ENCODE assay signal across 10 cellular contexts in genomic region chr18:47283476-47283875, GRCh38. TPM values are rescaled to one million over a fixed set of nuclear protein-coding genes. Genes with fewer than 3 reads are reported as not detected.
DNase-seq lines count a peak whose midpoint lies in the region; ATAC-seq and TF ChIP-seq lines count a peak whose summit lies in the region.
"Had no signal": no experiment of that assay in that cellular context is flagged by ENCODE, and none has a peak within 500 bp of the region (broad histone marks: within the 10 kb centered on the region; RNA-seq: fewer than 3 reads in every experiment).

No MANE protein-coding gene starts in this region.

- H3K27ac Mint-ChIP-seq in T-helper 2 cell treated with Interferon-gamma antibody and Interleukin-4, amounts not matched to agents 5 μg/mL and 100 μg/mL, for 36 hours: no peak overlapping the region
- H3K27ac Mint-ChIP-seq: stimulated activated naive B cell treated with anti-CD40 and anti-IgM and Interleukin-4, amounts not matched to agents 10 μg/mL and 1 μg/mL and 100 μg/mL, for 72 hours had no signal

- ATAC-seq in HG03439 (IDR thresholded peaks at IDR 0.05; ENCODE audit: unreplicated experiment): no peak
- ATAC-seq: stimulated activated naive B cell treated with anti-CD40 and anti-IgM and Interleukin-4, amounts not matched to agents 10 μg/mL and 1 μg/mL and 100 μg/mL, for 72 hours had no signal

- no peak overlapping the region for H3K9ac ChIP-seq in adipocyte (ENCODE audit: low read length)

- H3K27ac ChIP-seq in suprapubic skin: no peak overlapping the region

- TF ChIP-seq CTCF in LNCAP (IDR thresholded peaks at IDR 0.05) (peak; percentile 76), suprapubic skin (IDR thresholded peaks at IDR 0.05) (no peak)

- H3K36me3 Mint-ChIP-seq in T-helper 2 cell treated with Interferon-gamma antibody and Interleukin-4, amounts not matched to agents 5 μg/mL and 100 μg/mL, for 36 hours (ENCODE audit: low read depth): no peaks in the 10 kb centered on the region

- WGBS in suprapubic skin: 37% methylated on average over 5 of the region's 5 CpGs

- DNase-seq in GM03348 (ENCODE audit: low spot score) (peak; percentile 33), adipocyte (ENCODE audit: low read depth) (peak; percentile 17), myocyte (ENCODE audit: low read depth) (peak; percentile 27), suprapubic skin (ENCODE audit: low spot score in 2 of 2) (no peak)
- no peak for DNase-seq in effector CD8-positive, alpha-beta T cell (lab: John Stamatoyannopoulos, UW)
- no peak for DNase-seq in T-helper 2 cell treated with Interferon-gamma antibody and Interleukin-4, amounts not matched to agents 5 μg/mL and 100 μg/mL, for 36 hours (ENCODE audit: low spot score)
- DNase-seq: stimulated activated naive B cell treated with anti-CD40 and anti-IgM and Interleukin-4, amounts not matched to agents 10 μg/mL and 1 μg/mL and 100 μg/mL, for 72 hours had no signal

- TF ChIP-seq EP300 in suprapubic skin (IDR thresholded peaks at IDR 0.05): no peak

- no peaks in the 10 kb centered on the region for H3K36me3 ChIP-seq in adipocyte (ENCODE audit: control insufficient read depth, insufficient read depth, low read length, severe bottlenecking)
- H3K36me3 ChIP-seq in suprapubic skin: no peaks in the 10 kb centered on the region

- no peaks in the 10 kb centered on the region for H3K9me3 ChIP-seq in adipocyte (ENCODE audit: control insufficient read depth, low read length)
- H3K9me3 ChIP-seq in suprapubic skin: no peaks in the 10 kb centered on the region

- no peaks in the 10 kb centered on the region for H3K4me1 ChIP-seq in adipocyte (ENCODE audit: control insufficient read depth, insufficient read depth, low read length)
- no peaks in the 10 kb centered on the region for H3K4me1 ChIP-seq in suprapubic skin

- H3K9me3 Mint-ChIP-seq in T-helper 2 cell treated with Interferon-gamma antibody and Interleukin-4, amounts not matched to agents 5 μg/mL and 100 μg/mL, for 36 hours: no peaks in the 10 kb centered on the region

- H3K27me3 ChIP-seq in adipocyte (replicated peaks; ENCODE audit: control insufficient read depth, insufficient read depth, low read length): peaks cover 22% of the 10 kb centered on the region
- peaks cover 4% of the 10 kb centered on the region for H3K27me3 ChIP-seq in suprapubic skin

- no peak overlapping the region for H3K4me3 ChIP-seq in adipocyte (ENCODE audit: low read length)
- H3K4me3 ChIP-seq in suprapubic skin: no peak overlapping the region

- H3K4me1 Mint-ChIP-seq in T-helper 2 cell treated with Interferon-gamma antibody and Interleukin-4, amounts not matched to agents 5 μg/mL and 100 μg/mL, for 36 hours (ENCODE audit: low read depth): peaks cover 2% of the 10 kb centered on the region

- no peak for TF ChIP-seq POLR2A in suprapubic skin (IDR thresholded peaks at IDR 0.05)

- H3K27me3 Mint-ChIP-seq in T-helper 2 cell treated with Interferon-gamma antibody and Interleukin-4, amounts not matched to agents 5 μg/mL and 100 μg/mL, for 36 hours (ENCODE audit: low read depth): no peaks in the 10 kb centered on the region

- no peak overlapping the region for H3K4me3 Mint-ChIP-seq in T-helper 2 cell treated with Interferon-gamma antibody and Interleukin-4, amounts not matched to agents 5 μg/mL and 100 μg/mL, for 36 hours
- H3K4me3 Mint-ChIP-seq: stimulated activated naive B cell treated with anti-CD40 and anti-IgM and Interleukin-4, amounts not matched to agents 10 μg/mL and 1 μg/mL and 100 μg/mL, for 72 hours had no signal

RNA-seq across cellular contexts. Expression of gene SKOR2, which starts 32.0 kb away (rescaled TPM):
- not detected in 2 replicates for total RNA-seq in myocyte
- polyA plus RNA-seq in myocyte (2012): not detected
- total RNA-seq in suprapubic skin: not detected
- total RNA-seq: mononuclear cell had no signal

Comparison
In these comparisons a context has a peak if more than half of its experiments do, and no peak if none do; other contexts are left out.
1. DNase-seq: peak in GM03348 (single experiment), adipocyte (single experiment) and myocyte (single experiment); none in suprapubic skin (0 of 2), effector CD8-positive, alpha-beta T cell (single experiment) and T-helper 2 cell treated with Interferon-gamma antibody and Interleukin-4, amounts not matched to agents 5 μg/mL and 100 μg/mL, for 36 hours (single experiment).